In genomic region chr1:108199781-108200626, GRCh38 we compare ENCODE assay signal across 8 cellular contexts.
DNase-seq lines count a peak whose midpoint lies in the region; ATAC-seq lines count a peak whose summit lies in the region.

SLC25A24 (minus strand) TSS chr1:108200343; CDS start chr1:108200138, 205 bp downstream.

- peak within 1 kb of the TSS; percentile 45 for H3K27ac Mint-ChIP-seq in central memory CD8-positive, alpha-beta T cell (ENCODE audit: low read depth)

- ATAC-seq in HG02885 (IDR thresholded peaks at IDR 0.05; ENCODE audit: poor library complexity, unreplicated experiment): peak; percentile 93
- peak; percentile 94 for ATAC-seq in central memory CD8-positive, alpha-beta T cell (replicated peaks; ENCODE audit: extremely low read depth, poor library complexity, severe bottlenecking)

- H3K9me3 Mint-ChIP-seq in central memory CD8-positive, alpha-beta T cell: no peaks in the 10 kb centered on the region

- H3K4me1 Mint-ChIP-seq in central memory CD8-positive, alpha-beta T cell: peaks cover 37% of the 10 kb centered on the region

- H3K36me3 Mint-ChIP-seq in central memory CD8-positive, alpha-beta T cell (ENCODE audit: insufficient read depth): peaks cover 5% of the 10 kb centered on the region

- peak within 1 kb of the TSS; percentile 85 for H3K4me3 Mint-ChIP-seq in central memory CD8-positive, alpha-beta T cell

- no peaks in the 10 kb centered on the region for H3K27me3 Mint-ChIP-seq in central memory CD8-positive, alpha-beta T cell

- DNase-seq in NCI-H2029 (lab: John Stamatoyannopoulos, UW) (peak; percentile 33), NCI-H2029 treated with DMSO at 0.1 percent for 48 hours (lab: John Stamatoyannopoulos, UW) (no peak), NCI-H2171 (lab: John Stamatoyannopoulos, UW) (peak; percentile 73), islet precursor cell (peak; percentile 93)
- DNase-seq in activated CD4-positive, CD25-positive, alpha-beta regulatory T cell treated with anti-CD3 and anti-CD28 coated beads, Interleukin-2, amount 50 U/mL, for 16 hours (ENCODE audit: low read depth, low spot score): peak; percentile 24
- peak; percentile 40 to 47 for DNase-seq in central memory CD8-positive, alpha-beta T cell (ENCODE audit: low spot score in 2 of 2)
- peak; percentile 34 to 72 (median 46) for DNase-seq in stimulated activated CD4-positive, alpha-beta T cell treated with anti-CD3 and anti-CD28 coated beads, Interleukin-12 subunit alpha, Interleukin-12 subunit beta, amount 100 ng/mL, for 48 hours (ENCODE audit: low read depth in 2 of 3, low spot score in 1 of 3)
